ENCODE assay signal across 20 cellular contexts in the genomic region with DNA sequence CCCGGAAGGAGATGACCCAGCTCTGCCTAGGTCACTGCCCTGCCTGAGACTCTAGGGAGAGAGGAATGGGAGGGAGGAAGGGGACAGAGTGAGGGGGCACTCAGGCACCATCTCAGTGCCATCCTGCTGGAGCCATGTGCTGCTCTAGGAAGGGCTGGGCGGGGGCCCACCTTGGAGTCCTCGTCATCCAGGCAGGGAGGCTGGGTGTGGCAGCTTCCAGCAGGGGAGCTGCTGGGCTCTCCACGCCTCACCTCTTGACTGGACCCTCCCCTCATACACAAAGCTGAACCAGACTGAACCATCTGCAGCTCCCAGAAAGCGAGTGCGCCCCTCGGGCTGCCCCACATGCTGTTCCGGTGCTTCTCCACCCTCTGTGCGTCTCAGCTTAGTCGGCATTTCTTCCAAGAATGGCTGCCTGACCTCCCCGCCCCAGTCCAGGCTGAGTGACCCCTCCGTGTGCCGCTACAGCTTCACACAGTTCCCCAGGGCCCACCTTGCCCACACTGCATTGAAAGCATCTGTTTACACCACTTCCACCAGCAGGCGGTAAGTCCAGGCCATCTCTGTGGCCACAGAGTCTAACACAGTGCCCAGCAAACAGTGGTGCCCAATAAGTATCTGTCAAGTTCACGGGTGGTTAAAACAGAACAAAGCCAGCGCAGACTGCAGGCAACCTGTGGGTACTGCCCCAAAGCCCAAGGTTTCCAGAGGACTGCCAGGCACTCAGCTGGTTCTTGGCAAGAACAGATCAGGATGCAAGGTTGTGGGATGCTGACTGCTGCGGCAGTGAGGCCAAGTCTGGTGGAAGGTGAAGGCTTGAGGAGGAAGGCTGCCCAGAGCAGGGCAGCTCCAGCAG. TPM values are rescaled to one million over a fixed set of nuclear protein-coding genes. Genes with fewer than 3 reads are reported as not detected.
DNase-seq lines count a peak whose midpoint lies in the region; ATAC-seq and TF ChIP-seq lines count a peak whose summit lies in the region.
"Had no signal": no experiment of that assay in that cellular context is flagged by ENCODE, and none has a peak within 500 bp of the region (broad histone marks: within the 10 kb centered on the region; RNA-seq: fewer than 3 reads in every experiment).

No MANE protein-coding gene starts in this region.

- no peak overlapping the region for H3K56ac ChIP-seq in mesendoderm (ENCODE audit: low read length)

- H3K27me3 ChIP-seq in neural progenitor cell (peaks cover 8% of the 10 kb centered on the region), mesendoderm (ENCODE audit: insufficient read depth, low read length, poor library complexity) (no peaks in the 10 kb centered on the region)

- H3K9me3 ChIP-seq in neural progenitor cell (ENCODE audit: low read depth) = no peaks in the 10 kb centered on the region

- H3K27me3 Mint-ChIP-seq in stimulated activated naive CD8-positive, alpha-beta T cell treated with anti-CD3 and anti-CD28 coated beads, Interleukin-15, amount 100 ng/mL, for 72 hours = peaks cover 68% of the 10 kb centered on the region
- peaks cover 4% of the 10 kb centered on the region for H3K27me3 Mint-ChIP-seq in neural progenitor cell (ENCODE audit: insufficient read depth, low read depth)
- H3K27me3 Mint-ChIP-seq in activated T-helper 2 cell treated with anti-CD3 and anti-CD28 coated beads, Interferon-gamma antibody, Interleukin-2, Interleukin-4, amounts not matched to agents 10 μg/mL and 5 μg/mL and 100 μg/mL, durations not matched to agents 14 hours and 24 hours and 36 hours (ENCODE audit: low read depth) = peaks cover 24% of the 10 kb centered on the region

- WGBS in mesendoderm (ENCODE audit: extremely low coverage, insufficient coverage, low lambda C conversion rate) = no CpG with 5 or more reads among the region's 17 CpGs

- no peak overlapping the region for H3K4me3 Mint-ChIP-seq in stimulated activated naive CD8-positive, alpha-beta T cell treated with anti-CD3 and anti-CD28 coated beads, Interleukin-15, amount 100 ng/mL, for 72 hours
- H3K4me3 Mint-ChIP-seq in neural progenitor cell = no peak overlapping the region
- H3K4me3 Mint-ChIP-seq in activated T-helper 2 cell treated with anti-CD3 and anti-CD28 coated beads, Interferon-gamma antibody, Interleukin-2, Interleukin-4, amounts not matched to agents 10 μg/mL and 5 μg/mL and 100 μg/mL, durations not matched to agents 14 hours and 24 hours and 36 hours (ENCODE audit: low read depth) = no peak overlapping the region
- H3K4me3 Mint-ChIP-seq: IgD-negative memory B cell; naive thymus-derived CD8-positive, alpha-beta T cell had no signal

- no peak overlapping the region for H2BK15ac ChIP-seq in mesendoderm (replicated peaks; ENCODE audit: low read depth)

- H3F3A ChIP-seq in neural progenitor cell (ENCODE audit: low read depth) = no peaks in the 10 kb centered on the region

- no peak overlapping the region for H3K4me2 ChIP-seq in neural progenitor cell
- H3K4me2 ChIP-seq in mesendoderm (ENCODE audit: low read length) = no peak overlapping the region

- H3K79me2 ChIP-seq in neural progenitor cell (ENCODE audit: low read depth) = no peaks in the 10 kb centered on the region
- no peaks in the 10 kb centered on the region for H3K79me2 ChIP-seq in mesendoderm (ENCODE audit: control insufficient read depth, insufficient read depth, low read length)

- no peak overlapping the region for H2AK5ac ChIP-seq in mesendoderm (ENCODE audit: low read length)

- H3K9ac ChIP-seq in neural progenitor cell (no peak overlapping the region), mesendoderm (ENCODE audit: low read length) (no peak overlapping the region)

- H3K4me1 Mint-ChIP-seq in stimulated activated naive CD8-positive, alpha-beta T cell treated with anti-CD3 and anti-CD28 coated beads, Interleukin-15, amount 100 ng/mL, for 72 hours = no peaks in the 10 kb centered on the region
- peaks cover 19% of the 10 kb centered on the region for H3K4me1 Mint-ChIP-seq in neural progenitor cell
- H3K4me1 Mint-ChIP-seq in activated T-helper 2 cell treated with anti-CD3 and anti-CD28 coated beads, Interferon-gamma antibody, Interleukin-2, Interleukin-4, amounts not matched to agents 10 μg/mL and 5 μg/mL and 100 μg/mL, durations not matched to agents 14 hours and 24 hours and 36 hours (ENCODE audit: low read depth) = no peaks in the 10 kb centered on the region
- H3K4me1 Mint-ChIP-seq: IgD-negative memory B cell; naive thymus-derived CD8-positive, alpha-beta T cell had no signal

- no peak overlapping the region for H3K27ac ChIP-seq in neural progenitor cell
- no peak overlapping the region for H3K27ac ChIP-seq in mesendoderm (ENCODE audit: low read depth, low read length)

- no peak overlapping the region for H3K18ac ChIP-seq in mesendoderm (ENCODE audit: low read length)

- no peak overlapping the region for H3K23ac ChIP-seq in mesendoderm (ENCODE audit: low read length)

- H2AFZ ChIP-seq in neural progenitor cell (replicated peaks) = no peak overlapping the region

- H3K4me1 ChIP-seq in neural progenitor cell = peaks cover 21% of the 10 kb centered on the region
- H3K4me1 ChIP-seq in mesendoderm (ENCODE audit: control insufficient read depth, low read depth, low read length) = no peaks in the 10 kb centered on the region

- peak overlapping the region in 1 of 2 donors; percentile 70 for H3K27ac Mint-ChIP-seq in stimulated activated naive CD8-positive, alpha-beta T cell treated with anti-CD3 and anti-CD28 coated beads, Interleukin-15, amount 100 ng/mL, for 72 hours
- peak overlapping the region; percentile 47 for H3K27ac Mint-ChIP-seq in neural progenitor cell
- no peak overlapping the region for H3K27ac Mint-ChIP-seq in activated T-helper 2 cell treated with anti-CD3 and anti-CD28 coated beads, Interferon-gamma antibody, Interleukin-2, Interleukin-4, amounts not matched to agents 10 μg/mL and 5 μg/mL and 100 μg/mL, durations not matched to agents 14 hours and 24 hours and 36 hours
- H3K27ac Mint-ChIP-seq: IgD-negative memory B cell had no signal

- peak overlapping the region; percentile 10 for H3K4me3 ChIP-seq in epithelial cell of esophagus (ENCODE audit: low read length)
- no peak overlapping the region for H3K4me3 ChIP-seq in neural progenitor cell
- no peak overlapping the region for H3K4me3 ChIP-seq in mesendoderm (ENCODE audit: low read length)
- H3K4me3 ChIP-seq: GM12878, lung had no signal

- H3K36me3 ChIP-seq in neural progenitor cell (no peaks in the 10 kb centered on the region), mesendoderm (ENCODE audit: control insufficient read depth, insufficient read depth, low read length) (no peaks in the 10 kb centered on the region)

- H4K5ac ChIP-seq in mesendoderm (ENCODE audit: low read length) = no peak overlapping the region

- ATAC-seq in stimulated activated naive CD8-positive, alpha-beta T cell treated with anti-CD3 and anti-CD28 coated beads, Interleukin-15, Interleukin-2, amounts not matched to agents 100 U/mL and 50 U/mL, for 24 hours = peak; percentile 28
- ATAC-seq in stimulated activated naive CD8-positive, alpha-beta T cell treated with anti-CD3 and anti-CD28 coated beads, Interleukin-15, amount 100 ng/mL, for 72 hours = no peak
- no peak for ATAC-seq in HG02798 (IDR thresholded peaks at IDR 0.05; ENCODE audit: poor library complexity, unreplicated experiment)
- ATAC-seq: GM12878; naive thymus-derived CD8-positive, alpha-beta T cell had no signal

- H3K36me3 Mint-ChIP-seq in neural progenitor cell = no peaks in the 10 kb centered on the region
- no peaks in the 10 kb centered on the region for H3K36me3 Mint-ChIP-seq in activated T-helper 2 cell treated with anti-CD3 and anti-CD28 coated beads, Interferon-gamma antibody, Interleukin-2, Interleukin-4, amounts not matched to agents 10 μg/mL and 5 μg/mL and 100 μg/mL, durations not matched to agents 14 hours and 24 hours and 36 hours (ENCODE audit: low read depth)
- H3K36me3 Mint-ChIP-seq: IgD-negative memory B cell had no signal

- no peak overlapping the region for H2BK5ac ChIP-seq in mesendoderm (ENCODE audit: low read length)

- no peak overlapping the region for H2BK120ac ChIP-seq in mesendoderm (ENCODE audit: low read depth, low read length)

- DNase-seq in stimulated activated naive CD8-positive, alpha-beta T cell treated with anti-CD3 and anti-CD28 coated beads, Interleukin-15, Interleukin-2, amounts not matched to agents 100 U/mL and 50 U/mL, for 24 hours = no peak
- DNase-seq in stimulated activated naive CD8-positive, alpha-beta T cell treated with anti-CD3 and anti-CD28 coated beads, Interleukin-15, amount 100 ng/mL, for 72 hours = no peak
- DNase-seq in epithelial cell of esophagus (ENCODE audit: low read depth) = no peak
- DNase-seq in neural progenitor cell (ENCODE audit: low spot score) = no peak
- no peak for DNase-seq in HT-29 (ENCODE audit: low spot score)
- no peak for DNase-seq in mesendoderm
- DNase-seq in activated T-helper 2 cell treated with anti-CD3 and anti-CD28 coated beads, Interferon-gamma antibody, Interleukin-2, Interleukin-4, amounts not matched to agents 10 μg/mL and 5 μg/mL and 100 μg/mL, durations not matched to agents 14 hours and 24 hours and 36 hours (ENCODE audit: low spot score) = no peak
- DNase-seq: activated gamma-delta T cell treated with Interleukin-2 at 50 U/mL for 16 hours; MV-4-11; NCI-H2029 treated with DMSO at 0.1 percent for 48 hours; NCI-H524 treated with DMSO at 0.1 percent for 48 hours; stimulated activated CD4-positive, alpha-beta T cell treated with anti-CD3 and anti-CD28 coated beads, Interleukin-12 subunit alpha, Interleukin-12 subunit beta, amount 100 ng/mL, for 4 hours; stimulated activated naive CD4-positive, alpha-beta T cell treated with Interleukin-2 at 50 U/mL for 16 hours had no signal

- H3K4ac ChIP-seq in mesendoderm (ENCODE audit: low read depth, low read length) = no peak overlapping the region

- no peaks in the 10 kb centered on the region for H4K20me1 ChIP-seq in neural progenitor cell (ENCODE audit: low read depth)

- H4K8ac ChIP-seq in mesendoderm (ENCODE audit: low read depth, low read length) = no peak overlapping the region

- TF ChIP-seq CTCF in epithelial cell of esophagus (IDR thresholded peaks at IDR 0.05; ENCODE audit: insufficient read depth, low read depth, low read length, missing control alignments) (no peak), neural progenitor cell (IDR thresholded peaks at IDR 0.05) (no peak)

- intact Hi-C loops in activated T-helper 2 cell treated with anti-CD3 and anti-CD28 coated beads, Interferon-gamma antibody, Interleukin-2, Interleukin-4, amounts not matched to agents 10 μg/mL and 5 μg/mL and 100 μg/mL, durations not matched to agents 14 hours and 24 hours and 36 hours (cut with micrococcal nuclease) = no loop called here

- H3K9me3 Mint-ChIP-seq in stimulated activated naive CD8-positive, alpha-beta T cell treated with anti-CD3 and anti-CD28 coated beads, Interleukin-15, amount 100 ng/mL, for 72 hours = peaks cover 7 to 14% of the 10 kb centered on the region in 2 donors
- H3K9me3 Mint-ChIP-seq in neural progenitor cell = peaks cover 5% of the 10 kb centered on the region
- no peaks in the 10 kb centered on the region for H3K9me3 Mint-ChIP-seq in activated T-helper 2 cell treated with anti-CD3 and anti-CD28 coated beads, Interferon-gamma antibody, Interleukin-2, Interleukin-4, amounts not matched to agents 10 μg/mL and 5 μg/mL and 100 μg/mL, durations not matched to agents 14 hours and 24 hours and 36 hours

- no peaks in the 10 kb centered on the region for H3K79me1 ChIP-seq in mesendoderm (ENCODE audit: low read length)

RNA-seq across cellular contexts. Expression of a gene that starts 9.4 kb away (rescaled TPM):
- total RNA-seq in neural progenitor cell (ENCODE audit: low replicate concordance) = 0.11 TPM in 1 of 2 replicates, not detected in the other
- total RNA-seq in HT-29 (2014; rRNA removed; shearing (Covaris generic)) = 172 and 226 TPM in 2 replicates
- 0.13 TPM for polyA plus RNA-seq in mesendoderm (2013, experiment 1 of 2)
- 0.10 TPM for polyA plus RNA-seq in mesendoderm (2013, experiment 2 of 2)
- total RNA-seq in activated T-helper 2 cell treated with anti-CD3 and anti-CD28 coated beads, Interferon-gamma antibody, Interleukin-2, Interleukin-4, amounts not matched to agents 10 μg/mL and 5 μg/mL and 100 μg/mL, durations not matched to agents 14 hours and 24 hours and 36 hours = not detected in 2 replicates
- total RNA-seq: GM12878; naive thymus-derived CD8-positive, alpha-beta T cell; pulmonary artery endothelial cell; SK-MEL-5 had no signal
- polyA plus RNA-seq: IgD-negative memory B cell; naive thymus-derived CD8-positive, alpha-beta T cell had no signal

Comparison
In these comparisons a context has a peak if more than half of its experiments do, and no peak if none do; other contexts are left out.
1. RNA of a gene that starts 9.4 kb away (total RNA-seq): 172 to 226 TPM in HT-29; 0.11 TPM in neural progenitor cell and not detected in activated T-helper 2 cell treated with anti-CD3 and anti-CD28 coated beads, Interferon-gamma antibody, Interleukin-2, Interleukin-4, amounts not matched to agents 10 μg/mL and 5 μg/mL and 100 μg/mL, durations not matched to agents 14 hours and 24 hours and 36 hours; every median in the first group is over 100 times any median in the second.